ENCODE assay signal across 22 cellular contexts in the genomic region with DNA sequence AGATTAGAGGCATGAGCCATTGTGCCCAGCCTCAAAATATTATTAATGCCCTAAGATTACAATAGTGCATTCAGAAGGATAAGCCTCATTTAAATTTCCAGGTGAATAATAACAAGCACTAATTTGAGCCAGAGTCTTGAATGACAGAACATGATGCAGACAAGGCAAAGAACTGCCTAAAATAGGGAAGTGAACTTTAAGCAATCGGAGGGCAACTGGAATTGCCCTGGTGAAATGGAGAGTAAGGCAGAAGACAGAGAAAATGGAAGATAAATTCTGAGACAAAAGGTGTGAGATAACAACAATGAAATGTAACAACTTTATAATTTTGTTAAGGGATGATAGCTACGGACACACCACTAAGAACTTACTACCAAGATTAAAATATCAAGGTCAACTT.
DNase-seq lines count a peak whose midpoint lies in the region; ATAC-seq and TF ChIP-seq lines count a peak whose summit lies in the region.
"Had no signal": no experiment of that assay in that cellular context is flagged by ENCODE, and none has a peak within 500 bp of the region (broad histone marks: within the 10 kb centered on the region; RNA-seq: fewer than 3 reads in every experiment).

No MANE protein-coding gene starts in this region.

- intact Hi-C loops in A673 (cut with micrococcal nuclease; ENCODE audit: unreplicated experiment), result loop anchor here (5.0 kb wide), 1 partner anchor 128 kb away; no protein-coding TSS in a partner anchor

- no peaks in the 10 kb centered on the region for H3K27me3 ChIP-seq in A673 (replicated peaks; ENCODE audit: insufficient read depth, low read depth, low read length, poor library complexity)
- H3K27me3 ChIP-seq: BLaER1 treated with 17β-estradiol and CSF1 and Interleukin-3, amounts not matched to agents 10 nM and 100 nM; Peyer's patch had no signal

- POLR2A ChIA-PET in A673 (lab: Charles Lee; ENCODE audit: low non-redundant PET), result no interaction called here

- DNase-seq in A673 (ENCODE audit: low spot score), result no peak
- peak; percentile 35 for DNase-seq in KBM-7
- peak; percentile 14 for DNase-seq in NB4 (ENCODE audit: low read depth)
- DNase-seq in OCI-M1 (lab: John Stamatoyannopoulos, UW), result peak; percentile 7
- no peak for DNase-seq in stimulated activated naive CD4-positive, alpha-beta T cell treated with Interleukin-2 at 50 U/mL for 16 hours (lab: John Stamatoyannopoulos, UW)
- DNase-seq in NCI-H2171 treated with DMSO at 0.1 percent for 48 hours (lab: John Stamatoyannopoulos, UW), result no peak
- DNase-seq in epidermal melanocyte (ENCODE audit: insufficient read length, low spot score), result no peak
- DNase-seq: CD4-positive, alpha-beta T cell; HFFc6; NCI-H1694; NCI-H2029 treated with DMSO at 0.1 percent for 48 hours; NCI-H2227 treated with DMSO at 0.1 percent for 48 hours; NCI-H526 treated with DMSO at 0.1 percent for 48 hours; Peyer's patch; SHP77 treated with DMSO at 0.1 percent for 48 hours; SK-N-SH; T-helper 2 cell had no signal

- CTCF ChIA-PET in A673 (lab: Charles Lee), result no interaction called here

- peaks cover 14% of the 10 kb centered on the region for H3K36me3 ChIP-seq in A673 (ENCODE audit: insufficient read depth, low read length, poor library complexity, severe bottlenecking)
- H3K36me3 ChIP-seq: HAP-1, Peyer's patch had no signal

- H3K27ac ChIP-seq in A673 (ENCODE audit: low read depth, low read length, poor library complexity, severe bottlenecking), result peak overlapping the region; percentile 80
- H3K27ac ChIP-seq: BLaER1 treated with 17β-estradiol and CSF1 and Interleukin-3, amounts not matched to agents 10 nM and 100 nM; KMS-11; Peyer's patch had no signal

- BruUV-seq in A673 (replicated peaks; lab: Mats Ljungman, UMichigan), result no TSS peak

- H3K4me3 ChIP-seq in A673 (ENCODE audit: low read depth, low read length, poor library complexity, severe bottlenecking), result no peak overlapping the region
- no peak overlapping the region for H3K4me3 ChIP-seq in NB4 (ENCODE audit: low read depth, low read length)
- H3K4me3 ChIP-seq: BLaER1 treated with 17β-estradiol and CSF1 and Interleukin-3, amounts not matched to agents 10 nM and 100 nM; GM23338; HAP-1; Peyer's patch had no signal

- TF ChIP-seq CTCF in A673 (conservative IDR thresholded peaks at IDR 0.05; ENCODE audit: low read depth, low read length) (no peak), NB4 (IDR thresholded peaks at IDR 0.05; ENCODE audit: low read depth, low read length) (no peak)

- H3K4me1 ChIP-seq in A673 (ENCODE audit: insufficient read depth, low read length, poor library complexity, severe bottlenecking), result peaks cover 67% of the 10 kb centered on the region
- H3K4me1 ChIP-seq: BLaER1 treated with 17β-estradiol and CSF1 and Interleukin-3, amounts not matched to agents 10 nM and 100 nM; HAP-1; Peyer's patch had no signal

- H3K9me3 ChIP-seq in A673 (ENCODE audit: low read depth, low read length, poor library complexity, severe bottlenecking), result peaks cover 3% of the 10 kb centered on the region
- H3K9me3 ChIP-seq: BLaER1 treated with 17β-estradiol and CSF1 and Interleukin-3, amounts not matched to agents 10 nM and 100 nM; HAP-1; Peyer's patch; SK-N-SH had no signal

- TF ChIP-seq POLR2A in NB4 (IDR thresholded peaks at IDR 0.05; ENCODE audit: extremely low read depth, insufficient read length), result no peak

- in situ Hi-C loops in KBM-7 (cut with MboI; ENCODE audit: low pct_unique_long_range_greater_than_20kb, low sequenced_read_pairs), result no loop called here

- ATAC-seq in HG03457 (IDR thresholded peaks at IDR 0.05; ENCODE audit: unreplicated experiment), result no peak

Comparison
In these comparisons a context has a peak if more than half of its experiments do, and no peak if none do; other contexts are left out.
1. DNase-seq: peak in KBM-7 (single experiment), NB4 (single experiment) and OCI-M1 (single experiment); none in A673 (single experiment), stimulated activated naive CD4-positive, alpha-beta T cell treated with Interleukin-2 at 50 U/mL for 16 hours (single experiment), NCI-H2171 treated with DMSO at 0.1 percent for 48 hours (single experiment) and epidermal melanocyte (single experiment).